Comparison of ENCODE assay signal across 21 cellular contexts in genomic region chr18:10228380-10228779, GRCh38.
"Had no signal": no experiment of that assay in that cellular context is flagged by ENCODE, and none has a peak within 500 bp of the region (broad histone marks: within the 10 kb centered on the region; RNA-seq: fewer than 3 reads in every experiment).

No MANE protein-coding gene starts in this region.

- H2AFZ ChIP-seq: hepatocyte had no signal

- H3K4me2 ChIP-seq: hepatocyte had no signal

- H3K27me3 ChIP-seq: ascending aorta, brain microvascular endothelial cell, hepatocyte, testis, upper lobe of left lung had no signal

- H3K4me3 ChIP-seq: ascending aorta, hepatocyte, testis, upper lobe of left lung had no signal

- H3K4me1 ChIP-seq: ascending aorta, testis had no signal

- DNase-seq: activated CD4-positive, alpha-beta T cell treated with anti-CD3 and anti-CD28 coated beads, Interleukin-2, amount 10 ng/mL, durations not matched to agents 7 days and 5 days; activated CD4-positive, CD25-positive, alpha-beta regulatory T cell treated with anti-CD3 and anti-CD28 coated beads, Interleukin-2, amount 50 U/mL, for 72 hours; activated CD8-positive, alpha-beta T cell treated with anti-CD3 and anti-CD28 coated beads for 36 hours; activated T-cell treated with anti-CD3 and anti-CD28 coated beads, Interleukin-2, amount 50 U/mL, for 1 hour; brain microvascular endothelial cell; central memory CD4-positive, alpha-beta T cell; effector memory CD4-positive, alpha-beta T cell; glutamatergic neuron; immature natural killer cell; natural killer cell; stimulated activated CD4-positive, alpha-beta T cell treated with anti-CD3 and anti-CD28 coated beads, Interleukin-4, amount 100 ng/mL, for 1 hour; stimulated activated naive CD4-positive, alpha-beta T cell; testis; upper lobe of left lung had no signal

- ATAC-seq: activated CD8-positive, alpha-beta T cell treated with anti-CD3 and anti-CD28 coated beads for 36 hours; activated naive CD4-positive, alpha-beta T cell treated with anti-CD3 and anti-CD28 coated beads, Interleukin-2, amount 50 U/mL, for 72 hours; esophagus mucosa; left lobe of liver; natural killer cell had no signal

- H3K9me3 ChIP-seq: testis had no signal

- FAIRE-seq: frontal cortex had no signal

- H3K36me3 ChIP-seq: ascending aorta, brain microvascular endothelial cell, upper lobe of left lung had no signal

- H3K79me2 ChIP-seq: hepatocyte had no signal

- H3K27ac ChIP-seq: ascending aorta, brain microvascular endothelial cell, hepatocyte, testis, upper lobe of left lung, VCaP had no signal
